ENCODE assay signal across 15 cellular contexts in the genomic region with DNA sequence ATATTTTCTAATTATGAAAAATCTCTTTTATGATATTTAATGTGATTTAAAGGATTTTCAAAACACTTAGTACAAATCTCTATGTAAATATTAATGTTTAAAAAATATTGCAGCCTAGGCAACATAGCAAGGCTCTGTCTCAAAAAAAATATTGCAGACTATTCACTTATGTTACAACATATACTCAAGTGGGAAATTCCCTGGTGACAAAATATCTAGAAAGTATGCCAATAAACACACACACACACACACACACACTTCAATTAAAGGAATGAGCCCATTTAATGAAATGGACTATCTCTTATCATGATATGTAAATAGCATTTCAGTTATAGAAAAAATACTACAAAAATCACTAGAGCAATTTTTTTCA.
A peak's percentile ranks its signal among the peaks of the same experiment; 100 is the strongest.
DNase-seq lines count a peak whose midpoint lies in the region; ATAC-seq and TF ChIP-seq lines count a peak whose summit lies in the region.
"Had no signal": no experiment of that assay in that cellular context is flagged by ENCODE, and none has a peak within 500 bp of the region (broad histone marks: within the 10 kb centered on the region; RNA-seq: fewer than 3 reads in every experiment).

No MANE protein-coding gene starts in this region.

- DNase-seq in MCF 10A (ENCODE audit: unreplicated experiment) (peak; percentile 69), breast epithelium (ENCODE audit: low spot score in 2 of 2) (no peak), T-helper 17 cell (no peak), fibroblast of the aortic adventitia (ENCODE audit: low read depth) (peak; percentile 86)
- no peak for DNase-seq in stimulated activated naive B cell treated with anti-CD40 and anti-IgM and Interleukin-4, amounts not matched to agents 10 μg/mL and 1 μg/mL and 100 μg/mL, for 72 hours
- DNase-seq: activated CD4-positive, alpha-beta T cell treated with anti-CD3 and anti-CD28 coated beads for 4 hours; BE2C; erythroblast; NCI-H2081; stimulated activated CD4-positive, alpha-beta T cell treated with anti-CD3 and anti-CD28 coated beads, Interleukin-12 subunit alpha, Interleukin-12 subunit beta, amount 100 ng/mL, for 4 hours; stimulated activated naive CD4-positive, alpha-beta T cell had no signal

- H3K4me1 Mint-ChIP-seq in MCF 10A (ENCODE audit: insufficient read depth, unreplicated experiment) (peaks cover 26% of the 10 kb centered on the region), T-helper 17 cell (peaks cover 37% of the 10 kb centered on the region)
- peaks cover 54 to 78% of the 10 kb centered on the region in 2 donors for H3K4me1 Mint-ChIP-seq in stimulated activated naive B cell treated with anti-CD40 and anti-IgM and Interleukin-4, amounts not matched to agents 10 μg/mL and 1 μg/mL and 100 μg/mL, for 72 hours

- H3K9me3 ChIP-seq in breast epithelium = no peaks in the 10 kb centered on the region
- no peaks in the 10 kb centered on the region for H3K9me3 ChIP-seq in T-helper 17 cell (ENCODE audit: control insufficient read depth, low read length, poor library complexity, severe bottlenecking)
- H3K9me3 ChIP-seq: BE2C had no signal

- no TSS peak for BruUV-seq in MCF 10A (replicated peaks; lab: Mats Ljungman, UMichigan)

- intact Hi-C loops in MCF 10A (cut with micrococcal nuclease) = loop anchor here (2.0 to 5.0 kb wide), 2 partner anchors 14 to 62 kb away; no protein-coding TSS in a partner anchor
- intact Hi-C loops in breast epithelium (cut with DNase I; ENCODE audit: low total_unique reads) = no loop called here

- H3K36me3 ChIP-seq in breast epithelium = no peaks in the 10 kb centered on the region
- H3K36me3 ChIP-seq: BE2C had no signal

- ATAC-seq in T-helper 17 cell = peak; percentile 35
- ATAC-seq in stimulated activated naive B cell treated with anti-CD40 and anti-IgM and Interleukin-4, amounts not matched to agents 10 μg/mL and 1 μg/mL and 100 μg/mL, for 72 hours (replicated peaks) = peak; percentile 4 to 8
- no peak for ATAC-seq in HG03280 (IDR thresholded peaks at IDR 0.05; ENCODE audit: unreplicated experiment)
- no peak for ATAC-seq in HG03095 (IDR thresholded peaks at IDR 0.05; ENCODE audit: unreplicated experiment)
- no peak for ATAC-seq in GM19463 (IDR thresholded peaks at IDR 0.05; ENCODE audit: unreplicated experiment)

- H3K4me3 ChIP-seq in breast epithelium (no peak overlapping the region), fibroblast of the aortic adventitia (ENCODE audit: low read depth, low read length) (no peak overlapping the region)

- H3K27ac ChIP-seq in breast epithelium = no peak overlapping the region

- H3K36me3 Mint-ChIP-seq in MCF 10A (ENCODE audit: insufficient read depth, unreplicated experiment) (no peaks in the 10 kb centered on the region), T-helper 17 cell (ENCODE audit: low read depth) (no peaks in the 10 kb centered on the region)
- no peaks in the 10 kb centered on the region for H3K36me3 Mint-ChIP-seq in stimulated activated naive B cell treated with anti-CD40 and anti-IgM and Interleukin-4, amounts not matched to agents 10 μg/mL and 1 μg/mL and 100 μg/mL, for 72 hours
- H3K36me3 Mint-ChIP-seq: activated naive CD4-positive, alpha-beta T cell treated with anti-CD3 and anti-CD28 coated beads, Interleukin-2, amount 50 U/mL, for 24 hours had no signal

- H3K4me1 ChIP-seq in breast epithelium = no peaks in the 10 kb centered on the region
- H3K4me1 ChIP-seq: BE2C had no signal

- POLR2A ChIA-PET in MCF 10A (lab: Yijun Ruan, JAX) = interaction anchor here (0.7 to 6.6 kb wide), 10 partner anchors 10 to 229 kb away, joined by 3 to 58 read pairs (median 4); no protein-coding TSS in a partner anchor

- no peak for TF ChIP-seq POLR2A in breast epithelium (IDR thresholded peaks at IDR 0.05)

- peak overlapping the region; percentile 98 for H3K27ac Mint-ChIP-seq in MCF 10A (ENCODE audit: low read depth, unreplicated experiment)
- peak overlapping the region; percentile 96 for H3K27ac Mint-ChIP-seq in T-helper 17 cell
- peak overlapping the region; percentile 94 for H3K27ac Mint-ChIP-seq in stimulated activated naive B cell treated with anti-CD40 and anti-IgM and Interleukin-4, amounts not matched to agents 10 μg/mL and 1 μg/mL and 100 μg/mL, for 72 hours
- H3K27ac Mint-ChIP-seq: activated naive CD4-positive, alpha-beta T cell treated with anti-CD3 and anti-CD28 coated beads, Interleukin-2, amount 50 U/mL, for 24 hours had no signal

- no peak for TF ChIP-seq CTCF in MCF 10A (IDR thresholded peaks at IDR 0.05; ENCODE audit: unreplicated experiment)
- TF ChIP-seq CTCF in breast epithelium (IDR thresholded peaks at IDR 0.05) = no peak
- no peak for TF ChIP-seq CTCF in fibroblast of the aortic adventitia (IDR thresholded peaks at IDR 0.05; ENCODE audit: insufficient read depth, low read length)

- H3K27me3 ChIP-seq in breast epithelium = no peaks in the 10 kb centered on the region
- H3K27me3 ChIP-seq: BE2C had no signal

- H3K27me3 Mint-ChIP-seq in MCF 10A (ENCODE audit: insufficient read depth, unreplicated experiment) = no peaks in the 10 kb centered on the region
- no peaks in the 10 kb centered on the region for H3K27me3 Mint-ChIP-seq in T-helper 17 cell
- H3K27me3 Mint-ChIP-seq in stimulated activated naive B cell treated with anti-CD40 and anti-IgM and Interleukin-4, amounts not matched to agents 10 μg/mL and 1 μg/mL and 100 μg/mL, for 72 hours = no peaks in the 10 kb centered on the region

- CTCF ChIA-PET in MCF 10A (lab: Yijun Ruan, JAX) = interaction anchor here (1.0 to 3.2 kb wide), 2 partner anchors 9 to 229 kb away, joined by 3 to 12 read pairs; no protein-coding TSS in a partner anchor

- no peaks in the 10 kb centered on the region for H3K9me3 Mint-ChIP-seq in MCF 10A (ENCODE audit: unreplicated experiment)
- H3K9me3 Mint-ChIP-seq in stimulated activated naive B cell treated with anti-CD40 and anti-IgM and Interleukin-4, amounts not matched to agents 10 μg/mL and 1 μg/mL and 100 μg/mL, for 72 hours = no peaks in the 10 kb centered on the region

- no peak overlapping the region for H3K4me3 Mint-ChIP-seq in MCF 10A (ENCODE audit: unreplicated experiment)
- H3K4me3 Mint-ChIP-seq in T-helper 17 cell = peak overlapping the region; percentile 88
- peak overlapping the region; percentile 77 for H3K4me3 Mint-ChIP-seq in stimulated activated naive B cell treated with anti-CD40 and anti-IgM and Interleukin-4, amounts not matched to agents 10 μg/mL and 1 μg/mL and 100 μg/mL, for 72 hours
- H3K4me3 Mint-ChIP-seq: activated naive CD4-positive, alpha-beta T cell treated with anti-CD3 and anti-CD28 coated beads, Interleukin-2, amount 50 U/mL, for 24 hours had no signal

Comparison
In these comparisons a context has a peak if more than half of its experiments do, and no peak if none do; other contexts are left out.
1. DNase-seq: peak in MCF 10A (single experiment) and fibroblast of the aortic adventitia (single experiment); none in breast epithelium (0 of 2), T-helper 17 cell (0 of 3) and stimulated activated naive B cell treated with anti-CD40 and anti-IgM and Interleukin-4, amounts not matched to agents 10 μg/mL and 1 μg/mL and 100 μg/mL, for 72 hours (single experiment).
2. ATAC-seq: peak in T-helper 17 cell (single experiment) and stimulated activated naive B cell treated with anti-CD40 and anti-IgM and Interleukin-4, amounts not matched to agents 10 μg/mL and 1 μg/mL and 100 μg/mL, for 72 hours (2 of 2); none in HG03280 (single experiment), HG03095 (single experiment) and GM19463 (single experiment).
3. Peak in every context shown above with its lines, with median percentiles within 50 percentile points of each other: H3K27ac Mint-ChIP-seq.